In the genomic region with DNA sequence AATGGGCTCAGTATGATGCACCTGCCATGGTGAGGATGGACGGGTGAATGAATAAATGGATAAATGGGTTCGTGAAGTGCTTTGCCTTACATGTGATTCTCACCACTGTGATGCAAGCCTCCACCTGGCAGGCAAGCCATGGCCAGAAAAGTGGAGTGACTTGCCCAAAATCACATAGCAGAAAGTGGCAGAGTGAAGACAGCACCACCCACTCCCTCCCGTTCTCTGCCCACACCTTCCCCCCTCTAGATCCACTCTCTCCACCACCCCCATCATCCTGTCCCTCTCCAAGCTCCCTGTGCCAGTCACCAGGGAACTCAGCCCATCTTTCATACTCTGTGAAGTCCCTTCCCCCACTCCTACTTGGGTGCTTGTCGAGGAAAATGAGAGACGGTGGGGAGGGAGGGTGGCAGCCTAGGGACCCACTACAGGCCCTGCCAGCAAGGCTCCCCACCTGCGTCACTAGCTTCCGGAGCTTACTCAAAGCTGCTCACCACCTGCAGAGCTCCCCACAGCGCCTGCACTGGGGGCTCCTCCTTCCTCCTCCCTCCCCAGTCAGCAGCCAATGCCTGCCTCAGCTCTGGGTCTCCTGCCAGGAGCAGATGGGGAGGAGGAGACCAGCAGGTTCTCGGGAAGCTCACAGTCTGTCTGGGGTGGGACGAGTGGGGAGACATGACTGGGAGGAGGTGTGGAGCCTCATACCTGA, we compare ENCODE assay signal across 11 cellular contexts.
DNase-seq lines count a peak whose midpoint lies in the region; ATAC-seq and FAIRE-seq lines count a peak whose summit lies in the region.
"Had no signal": no experiment of that assay in that cellular context is flagged by ENCODE, and none has a peak within 500 bp of the region (broad histone marks: within the 10 kb centered on the region; RNA-seq: fewer than 3 reads in every experiment).

No MANE protein-coding gene starts in this region.

- no peak for FAIRE-seq in RCC 7860 (lab: Jason Lieb, UNC)

- no peak overlapping the region for H3K27ac ChIP-seq in Karpas-422 (ENCODE audit: low read length)
- H3K27ac ChIP-seq: adrenal gland, right lobe of liver had no signal

- no peak overlapping the region for H2AFZ ChIP-seq in Karpas-422 (ENCODE audit: low read length)

- H3K9me3 ChIP-seq in Karpas-422 (ENCODE audit: low read length), result no peaks in the 10 kb centered on the region
- H3K9me3 ChIP-seq: adrenal gland, right lobe of liver had no signal

- DNase-seq in Karpas-422 (peak; percentile 46), RCC 7860 (ENCODE audit: low spot score) (no peak)
- DNase-seq in activated gamma-delta T cell treated with anti-CD3 and anti-CD28 coated beads, Interleukin-2, amount 50 U/mL, for 16 hours (ENCODE audit: low read depth), result peak; percentile 32
- peak; percentile 46 for DNase-seq in stimulated activated CD4-positive, alpha-beta T cell treated with anti-CD3 and anti-CD28 coated beads, Interleukin-2, amount 100 ng/mL, for 4 hours (ENCODE audit: low read depth)
- DNase-seq: adrenal gland, NCI-H2029 treated with DMSO at 0.1 percent for 48 hours, right lobe of liver had no signal

- H3K4me1 ChIP-seq in Karpas-422 (ENCODE audit: low read length), result peaks cover 17% of the 10 kb centered on the region
- H3K4me1 ChIP-seq: adrenal gland had no signal

- peak overlapping the region; percentile 23 for H3K4me3 Mint-ChIP-seq in T-helper 1 cell treated with Interleukin-12 subunit alpha and Interleukin-12 subunit beta and Interleukin-4 antibody, amounts not matched to agents 30 μg/mL and 1 μg/mL, for 36 hours

- H3K9ac ChIP-seq in Karpas-422 (ENCODE audit: low read length), result no peak overlapping the region

- no peaks in the 10 kb centered on the region for H3K36me3 ChIP-seq in Karpas-422 (ENCODE audit: insufficient read depth, low read length)
- H3K36me3 ChIP-seq: adrenal gland, right lobe of liver had no signal

- H3K4me2 ChIP-seq in Karpas-422 (ENCODE audit: low read depth, low read length, poor library complexity, severe bottlenecking), result no peak overlapping the region

- peaks cover 59% of the 10 kb centered on the region for H3K27me3 Mint-ChIP-seq in T-helper 1 cell treated with Interleukin-12 subunit alpha and Interleukin-12 subunit beta and Interleukin-4 antibody, amounts not matched to agents 30 μg/mL and 1 μg/mL, for 36 hours (ENCODE audit: low read depth)

- H4K20me1 ChIP-seq in Karpas-422 (ENCODE audit: insufficient read depth, low read depth, low read length), result peaks cover 5% of the 10 kb centered on the region; the same call in 1 of the 2 replicates

- H3K4me1 Mint-ChIP-seq in T-helper 1 cell treated with Interleukin-12 subunit alpha and Interleukin-12 subunit beta and Interleukin-4 antibody, amounts not matched to agents 30 μg/mL and 1 μg/mL, for 36 hours (ENCODE audit: low read depth), result peaks cover 20% of the 10 kb centered on the region

- H3K9me2 ChIP-seq in Karpas-422 (replicated peaks; ENCODE audit: insufficient read depth, low read length), result no peaks in the 10 kb centered on the region

- no peak for ATAC-seq in GM21447 (IDR thresholded peaks at IDR 0.05; ENCODE audit: unreplicated experiment)
- ATAC-seq in HG02571 (IDR thresholded peaks at IDR 0.05; ENCODE audit: unreplicated experiment), result no peak
- ATAC-seq in GM18873 (IDR thresholded peaks at IDR 0.05; ENCODE audit: low FRiP score, unreplicated experiment), result no peak
- ATAC-seq: right lobe of liver had no signal

- no peaks in the 10 kb centered on the region for H3K27me3 ChIP-seq in Karpas-422 (ENCODE audit: low read length)
- H3K27me3 ChIP-seq: adrenal gland had no signal

- peaks cover 1% of the 10 kb centered on the region for H3K36me3 Mint-ChIP-seq in T-helper 1 cell treated with Interleukin-12 subunit alpha and Interleukin-12 subunit beta and Interleukin-4 antibody, amounts not matched to agents 30 μg/mL and 1 μg/mL, for 36 hours (ENCODE audit: low read depth)

- H3K79me2 ChIP-seq in Karpas-422 (ENCODE audit: low read length), result no peaks in the 10 kb centered on the region

- H3K4me3 ChIP-seq in Karpas-422 (ENCODE audit: low read length), result no peak overlapping the region
- H3K4me3 ChIP-seq: adrenal gland, right lobe of liver had no signal

- H3K9me3 Mint-ChIP-seq in T-helper 1 cell treated with Interleukin-12 subunit alpha and Interleukin-12 subunit beta and Interleukin-4 antibody, amounts not matched to agents 30 μg/mL and 1 μg/mL, for 36 hours, result no peaks in the 10 kb centered on the region

- no peak overlapping the region for H3K27ac Mint-ChIP-seq in T-helper 1 cell treated with Interleukin-12 subunit alpha and Interleukin-12 subunit beta and Interleukin-4 antibody, amounts not matched to agents 30 μg/mL and 1 μg/mL, for 36 hours
